In genomic region chr16:67544329-67544841, GRCh38 we compare ENCODE assay signal across 13 cellular contexts. TPM values are rescaled to one million over a fixed set of nuclear protein-coding genes. Genes with fewer than 3 reads are reported as not detected.
DNase-seq lines count a peak whose midpoint lies in the region; ATAC-seq and TF ChIP-seq lines count a peak whose summit lies in the region.
"Had no signal": no experiment of that assay in that cellular context is flagged by ENCODE, and none has a peak within 500 bp of the region (broad histone marks: within the 10 kb centered on the region; RNA-seq: fewer than 3 reads in every experiment).

No MANE protein-coding gene starts in this region.

- POLR2A ChIA-PET in activated CD4-positive, alpha-beta T cell treated with anti-CD3 and anti-CD28 coated beads, Interleukin-2, amount 10 ng/mL, durations not matched to agents 7 days and 5 days (lab: Charles Lee), result no interaction called here
- POLR2A ChIA-PET in activated CD4-positive, alpha-beta T cell treated with anti-CD3 and anti-CD28 coated beads for 36 hours (lab: Charles Lee), result interaction anchor here (1.5 kb wide), 1 partner anchor 19 kb away, joined by 4 read pairs; no protein-coding TSS in a partner anchor

- no peak overlapping the region for H2AFZ ChIP-seq in osteoblast (ENCODE audit: low read length)

- peaks cover 15% of the 10 kb centered on the region for H3K36me3 Mint-ChIP-seq in activated CD4-positive, alpha-beta T cell treated with anti-CD3 and anti-CD28 coated beads, Interleukin-2, amount 10 ng/mL, durations not matched to agents 7 days and 5 days (ENCODE audit: low read depth)
- H3K36me3 Mint-ChIP-seq in activated CD4-positive, alpha-beta T cell treated with anti-CD3 and anti-CD28 coated beads for 36 hours (ENCODE audit: low read depth), result peaks cover 11% of the 10 kb centered on the region

- DNase-seq in activated CD4-positive, alpha-beta T cell treated with anti-CD3 and anti-CD28 coated beads, Interleukin-2, amount 10 ng/mL, durations not matched to agents 7 days and 5 days, result no peak
- DNase-seq in activated CD4-positive, alpha-beta T cell treated with anti-CD3 and anti-CD28 coated beads for 36 hours, result no peak
- DNase-seq in HuH-7.5 (ENCODE audit: low spot score) (peak; percentile 46), dorsolateral prefrontal cortex (no peak), osteoblast (ENCODE audit: insufficient read length, low spot score, missing footprints) (peak; percentile 58)
- DNase-seq: ACHN; activated CD4-positive, CD25-positive, alpha-beta regulatory T cell treated with anti-CD3 and anti-CD28 coated beads, Interleukin-2, amount 50 U/mL, for 72 hours; NCI-H748 treated with DMSO at 0.1 percent for 48 hours had no signal

- peaks cover 61% of the 10 kb centered on the region for H4K20me1 ChIP-seq in osteoblast (ENCODE audit: insufficient read depth, low read length)

- intact Hi-C loops in activated CD4-positive, alpha-beta T cell treated with anti-CD3 and anti-CD28 coated beads for 36 hours (cut with DNase I, micrococcal nuclease), result no loop called here
- intact Hi-C loops in dorsolateral prefrontal cortex (cut with DNase I), result loop anchor here in 1 of 2 donors (2.0 kb wide), 1 partner anchor 22 kb away; no protein-coding TSS in a partner anchor

- TF ChIP-seq CTCF in dorsolateral prefrontal cortex (IDR thresholded peaks at IDR 0.05 in 54 of 56, conservative IDR thresholded peaks at IDR 0.05 in 2 of 56; ENCODE audit: low read depth in 1 of 56, partially characterized antibody in 56 of 56) (peak in 1 of 56 donors; percentile 4), osteoblast (IDR thresholded peaks at IDR 0.05; ENCODE audit: extremely low read depth, low read depth, low read length) (no peak)

- no peaks in the 10 kb centered on the region for H3K4me1 ChIP-seq in osteoblast (ENCODE audit: insufficient read depth, low read length)

- ATAC-seq in activated CD4-positive, alpha-beta T cell treated with anti-CD3 and anti-CD28 coated beads for 36 hours, result no peak
- ATAC-seq in HG03139 (IDR thresholded peaks at IDR 0.05; ENCODE audit: unreplicated experiment), result no peak
- ATAC-seq in GM21381 (IDR thresholded peaks at IDR 0.05; ENCODE audit: unreplicated experiment), result no peak
- no peak for ATAC-seq in HG02678 (IDR thresholded peaks at IDR 0.05; ENCODE audit: unreplicated experiment)

- H3K27me3 ChIP-seq in dorsolateral prefrontal cortex (no peaks in the 10 kb centered on the region), osteoblast (ENCODE audit: insufficient read depth, low read length) (no peaks in the 10 kb centered on the region)
- H3K27me3 ChIP-seq: cardiac muscle cell had no signal

- no peak overlapping the region for H3K4me3 Mint-ChIP-seq in activated CD4-positive, alpha-beta T cell treated with anti-CD3 and anti-CD28 coated beads, Interleukin-2, amount 10 ng/mL, durations not matched to agents 7 days and 5 days
- H3K4me3 Mint-ChIP-seq in activated CD4-positive, alpha-beta T cell treated with anti-CD3 and anti-CD28 coated beads for 36 hours, result no peak overlapping the region

- H3K36me3 ChIP-seq in osteoblast (ENCODE audit: insufficient read depth, low read length), result peaks cover 80% of the 10 kb centered on the region

- no peaks in the 10 kb centered on the region for H3K9me3 Mint-ChIP-seq in activated CD4-positive, alpha-beta T cell treated with anti-CD3 and anti-CD28 coated beads, Interleukin-2, amount 10 ng/mL, durations not matched to agents 7 days and 5 days
- H3K9me3 Mint-ChIP-seq in activated CD4-positive, alpha-beta T cell treated with anti-CD3 and anti-CD28 coated beads for 36 hours (ENCODE audit: low read depth), result no peaks in the 10 kb centered on the region

- CTCF ChIA-PET in activated CD4-positive, alpha-beta T cell treated with anti-CD3 and anti-CD28 coated beads, Interleukin-2, amount 10 ng/mL, durations not matched to agents 7 days and 5 days (lab: Charles Lee), result interaction anchor here (0.6 to 6.2 kb wide), 9 partner anchors 10 to 123 kb away, joined by 3 to 80 read pairs (median 6); partner anchors contain the start of genes C16orf86, CARMIL2 and CTCF
- CTCF ChIA-PET in activated CD4-positive, alpha-beta T cell treated with anti-CD3 and anti-CD28 coated beads for 36 hours (lab: Charles Lee), result interaction anchor here (0.5 to 4.8 kb wide), 4 partner anchors 11 to 300 kb away, joined by 3 to 29 read pairs (median 6); partner anchors contain the start of gene CARMIL2

- H3K4me1 Mint-ChIP-seq in activated CD4-positive, alpha-beta T cell treated with anti-CD3 and anti-CD28 coated beads, Interleukin-2, amount 10 ng/mL, durations not matched to agents 7 days and 5 days, result peaks cover 57% of the 10 kb centered on the region
- H3K4me1 Mint-ChIP-seq in activated CD4-positive, alpha-beta T cell treated with anti-CD3 and anti-CD28 coated beads for 36 hours, result peaks cover 32% of the 10 kb centered on the region

- no peaks in the 10 kb centered on the region for H3K27me3 Mint-ChIP-seq in activated CD4-positive, alpha-beta T cell treated with anti-CD3 and anti-CD28 coated beads, Interleukin-2, amount 10 ng/mL, durations not matched to agents 7 days and 5 days
- H3K27me3 Mint-ChIP-seq in activated CD4-positive, alpha-beta T cell treated with anti-CD3 and anti-CD28 coated beads for 36 hours, result no peaks in the 10 kb centered on the region

- peaks cover 16% of the 10 kb centered on the region for H3K79me2 ChIP-seq in osteoblast (ENCODE audit: insufficient read depth, low read length)

- H3K4me2 ChIP-seq in osteoblast (ENCODE audit: insufficient read depth, low read length), result no peak overlapping the region

- H3K9me3 ChIP-seq in osteoblast (ENCODE audit: low read depth, low read length), result no peaks in the 10 kb centered on the region

- H3K4me3 ChIP-seq in dorsolateral prefrontal cortex (no peak overlapping the region), osteoblast (ENCODE audit: insufficient read depth, low read length) (no peak overlapping the region)
- H3K4me3 ChIP-seq: cardiac muscle cell, skin epidermis had no signal

- peak overlapping the region; percentile 75 for H3K27ac Mint-ChIP-seq in activated CD4-positive, alpha-beta T cell treated with anti-CD3 and anti-CD28 coated beads, Interleukin-2, amount 10 ng/mL, durations not matched to agents 7 days and 5 days
- H3K27ac Mint-ChIP-seq in activated CD4-positive, alpha-beta T cell treated with anti-CD3 and anti-CD28 coated beads for 36 hours, result no peak overlapping the region

- H3K27ac ChIP-seq in dorsolateral prefrontal cortex (peak overlapping the region in 41 of 59 donors; percentile 2 to 80 (median 45)), osteoblast (ENCODE audit: low read depth, low read length) (no peak overlapping the region)
- H3K27ac ChIP-seq: cardiac muscle cell had no signal

RNA-seq across cellular contexts. Expression of gene RIPOR1, which starts 15.8 kb away (rescaled TPM):
- total RNA-seq in activated CD4-positive, alpha-beta T cell treated with anti-CD3 and anti-CD28 coated beads, Interleukin-2, amount 10 ng/mL, durations not matched to agents 7 days and 5 days, result 10 to 100 TPM; 12.8 to 15.8 TPM
- total RNA-seq in activated CD4-positive, alpha-beta T cell treated with anti-CD3 and anti-CD28 coated beads for 36 hours, result 10 to 100 TPM; 18.9 to 24.1 TPM
- total RNA-seq in dorsolateral prefrontal cortex, result 100 to 1,000 TPM in 114 of 120 experiments, 10 to 100 TPM in 6; 67.9 to 185 (median 128) TPM
- 36.6 and 38.0 TPM in 2 replicates for total RNA-seq in osteoblast

RNA-seq across cellular contexts. Expression of gene CTCF, which starts 17.9 kb away (rescaled TPM):
- total RNA-seq in activated CD4-positive, alpha-beta T cell treated with anti-CD3 and anti-CD28 coated beads, Interleukin-2, amount 10 ng/mL, durations not matched to agents 7 days and 5 days, result 10 to 100 TPM; 87.1 to 98.5 TPM
- 10 to 100 TPM; 51.0 to 66.4 TPM for total RNA-seq in activated CD4-positive, alpha-beta T cell treated with anti-CD3 and anti-CD28 coated beads for 36 hours
- total RNA-seq in dorsolateral prefrontal cortex (10 to 100 TPM; 34.3 to 54.9 (median 41.9) TPM), osteoblast (29.3 and 31.8 TPM in 2 replicates)

Comparison
In these comparisons a context has a peak if more than half of its experiments do, and no peak if none do; other contexts are left out.
1. DNase-seq: peak in HuH-7.5 (single experiment) and osteoblast (single experiment); none in activated CD4-positive, alpha-beta T cell treated with anti-CD3 and anti-CD28 coated beads, Interleukin-2, amount 10 ng/mL, durations not matched to agents 7 days and 5 days (single experiment), activated CD4-positive, alpha-beta T cell treated with anti-CD3 and anti-CD28 coated beads for 36 hours (single experiment) and dorsolateral prefrontal cortex (0 of 10).